Comparison of ENCODE assay signal across 11 cellular contexts in the genomic region with DNA sequence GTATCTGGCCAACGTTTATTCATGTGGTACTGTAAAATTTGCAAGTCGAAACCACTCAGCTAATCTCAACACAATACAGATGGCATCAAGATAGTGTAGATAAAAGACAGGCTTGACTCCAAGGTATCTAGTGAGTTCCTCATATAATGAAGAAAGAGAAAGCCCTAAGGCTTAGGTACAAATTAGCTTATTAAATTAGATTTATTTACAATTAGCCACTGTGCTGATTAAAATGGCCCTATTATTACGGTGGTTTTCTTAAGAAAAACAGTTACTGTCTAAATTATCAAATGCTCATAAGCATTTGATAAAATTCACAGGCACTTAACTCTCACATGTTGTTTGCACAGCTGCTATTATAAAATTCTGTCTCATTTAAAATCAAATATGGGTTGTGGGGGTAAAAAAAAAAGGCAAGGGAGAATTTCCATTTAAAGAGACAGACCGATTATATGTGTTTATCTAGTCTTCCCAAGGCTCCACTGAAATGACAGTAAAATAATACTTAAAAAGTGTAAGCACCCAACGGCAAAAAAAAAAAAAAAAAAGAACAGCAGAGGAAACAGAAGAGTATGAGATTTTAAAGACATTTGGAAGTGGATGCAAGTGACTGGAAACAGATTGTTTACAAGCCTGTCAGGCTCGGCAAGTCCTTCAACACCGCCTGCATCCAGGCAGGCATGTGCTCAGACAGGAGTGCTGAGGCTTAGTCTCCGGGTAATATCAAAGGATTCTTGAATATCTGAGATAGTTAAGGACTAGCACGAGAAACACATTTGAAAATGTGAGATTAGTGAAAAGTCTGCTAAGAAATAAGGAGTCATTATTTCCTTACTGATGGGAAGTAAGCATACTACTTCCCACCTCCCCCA. TPM values are rescaled to one million over a fixed set of nuclear protein-coding genes. Genes with fewer than 3 reads are reported as not detected.
DNase-seq lines count a peak whose midpoint lies in the region; ATAC-seq and TF ChIP-seq lines count a peak whose summit lies in the region.
"Had no signal": no experiment of that assay in that cellular context is flagged by ENCODE, and none has a peak within 500 bp of the region (broad histone marks: within the 10 kb centered on the region; RNA-seq: fewer than 3 reads in every experiment).

No MANE protein-coding gene starts in this region.

- H3K9me2 ChIP-seq in hepatocyte (replicated peaks; ENCODE audit: insufficient read depth) = no peaks in the 10 kb centered on the region

- no peaks in the 10 kb centered on the region for H3K36me3 ChIP-seq in hepatocyte (replicated peaks; ENCODE audit: insufficient read depth, low read depth)

- peak; percentile 40 for DNase-seq in COLO668 (lab: John Stamatoyannopoulos, UW; ENCODE audit: unreplicated experiment)
- peak; percentile 99 for DNase-seq in NCI-H1436 treated with DMSO at 0.1 percent for 48 hours (lab: John Stamatoyannopoulos, UW)
- DNase-seq in NCI-H82 (lab: John Stamatoyannopoulos, UW) = peak; percentile 77
- no peak for DNase-seq in hepatocyte (ENCODE audit: low spot score)
- no peak for DNase-seq in inferior parietal cortex (ENCODE audit: extremely low spot score)
- no peak for DNase-seq in T-helper 2 cell treated with Interferon-gamma antibody and Interleukin-4, amounts not matched to agents 5 μg/mL and 100 μg/mL, for 36 hours (ENCODE audit: low spot score)
- DNase-seq in hepatic stellate cell (ENCODE audit: low spot score) = no peak
- DNase-seq: GOT3; left cardiac atrium; stimulated activated CD4-positive, alpha-beta T cell treated with anti-CD3 and anti-CD28 coated beads, Interleukin-4, amount 100 ng/mL, for 24 hours had no signal

- no peaks in the 10 kb centered on the region for H4K20me1 ChIP-seq in hepatocyte (ENCODE audit: insufficient read depth, poor library complexity, severe bottlenecking)

- H2AFZ ChIP-seq in hepatocyte = no peak overlapping the region

- peaks cover 46% of the 10 kb centered on the region for H3K4me1 ChIP-seq in hepatocyte (ENCODE audit: insufficient read depth)

- no peak overlapping the region for H3K4me3 ChIP-seq in hepatocyte

- no peaks in the 10 kb centered on the region for H3K27me3 Mint-ChIP-seq in T-helper 2 cell treated with Interferon-gamma antibody and Interleukin-4, amounts not matched to agents 5 μg/mL and 100 μg/mL, for 36 hours (ENCODE audit: low read depth)

- no peaks in the 10 kb centered on the region for H3K9me3 Mint-ChIP-seq in T-helper 2 cell treated with Interferon-gamma antibody and Interleukin-4, amounts not matched to agents 5 μg/mL and 100 μg/mL, for 36 hours

- H3K27me3 ChIP-seq in hepatocyte = no peaks in the 10 kb centered on the region

- H3K4me3 Mint-ChIP-seq in T-helper 2 cell treated with Interferon-gamma antibody and Interleukin-4, amounts not matched to agents 5 μg/mL and 100 μg/mL, for 36 hours = no peak overlapping the region

- no peaks in the 10 kb centered on the region for H3K4me1 Mint-ChIP-seq in T-helper 2 cell treated with Interferon-gamma antibody and Interleukin-4, amounts not matched to agents 5 μg/mL and 100 μg/mL, for 36 hours (ENCODE audit: low read depth)

- H3K27ac Mint-ChIP-seq in T-helper 2 cell treated with Interferon-gamma antibody and Interleukin-4, amounts not matched to agents 5 μg/mL and 100 μg/mL, for 36 hours = no peak overlapping the region

- no peaks in the 10 kb centered on the region for H3K9me3 ChIP-seq in hepatocyte (ENCODE audit: low read depth)

- peak overlapping the region; percentile 43 for H3K4me2 ChIP-seq in hepatocyte

- no peaks in the 10 kb centered on the region for H3K36me3 Mint-ChIP-seq in T-helper 2 cell treated with Interferon-gamma antibody and Interleukin-4, amounts not matched to agents 5 μg/mL and 100 μg/mL, for 36 hours (ENCODE audit: low read depth)

- H3K79me2 ChIP-seq in hepatocyte = no peaks in the 10 kb centered on the region

- no peak for ATAC-seq in GM18868 (IDR thresholded peaks at IDR 0.05; ENCODE audit: unreplicated experiment)

- no peak for TF ChIP-seq CTCF in hepatocyte (IDR thresholded peaks at IDR 0.05; ENCODE audit: poor library complexity)

- H3K27ac ChIP-seq in hepatocyte = peak overlapping the region; percentile 52

- WGBS in hepatocyte (ENCODE audit: low lambda C conversion rate, missing lambda C conversion rate) = 35% methylated on average over 9 of the region's 9 CpGs

RNA-seq across cellular contexts. Expression of a gene that starts 55.1 kb away (rescaled TPM):
- total RNA-seq in hepatocyte = 44.2 and 54.5 TPM in 2 replicates
- polyA plus RNA-seq in hepatocyte = 19.3 TPM in 2 replicates

Comparison
In these comparisons a context has a peak if more than half of its experiments do, and no peak if none do; other contexts are left out.
1. DNase-seq: peak in COLO668 (single experiment), NCI-H1436 treated with DMSO at 0.1 percent for 48 hours (single experiment) and NCI-H82 (single experiment); none in hepatocyte (single experiment), inferior parietal cortex (single experiment), T-helper 2 cell treated with Interferon-gamma antibody and Interleukin-4, amounts not matched to agents 5 μg/mL and 100 μg/mL, for 36 hours (single experiment) and hepatic stellate cell (single experiment).